In genomic region chr3:133138017-133138416, GRCh38 we compare ENCODE assay signal across 16 cellular contexts.
DNase-seq lines count a peak whose midpoint lies in the region; ATAC-seq, FAIRE-seq and TF ChIP-seq lines count a peak whose summit lies in the region.
"Had no signal": no experiment of that assay in that cellular context is flagged by ENCODE, and none has a peak within 500 bp of the region (broad histone marks: within the 10 kb centered on the region; RNA-seq: fewer than 3 reads in every experiment).

No MANE protein-coding gene starts in this region.

- H3K27ac ChIP-seq in osteoblast (ENCODE audit: low read depth, low read length): no peak overlapping the region
- H3K27ac ChIP-seq: KMS-11 had no signal

- H4K20me1 ChIP-seq in osteoblast (ENCODE audit: insufficient read depth, low read length): no peaks in the 10 kb centered on the region

- H3K4me3 ChIP-seq in osteoblast (ENCODE audit: insufficient read depth, low read length): no peak overlapping the region

- no peak for TF ChIP-seq POLR2A in GM12891 (IDR thresholded peaks at IDR 0.05; ENCODE audit: low read depth, low read length)

- H3K36me3 ChIP-seq in osteoblast (ENCODE audit: insufficient read depth, low read length): no peaks in the 10 kb centered on the region

- peak; percentile 87 for ATAC-seq in GM19351 (IDR thresholded peaks at IDR 0.05; ENCODE audit: unreplicated experiment)
- ATAC-seq in HG02678 (IDR thresholded peaks at IDR 0.05; ENCODE audit: unreplicated experiment): peak; percentile 85
- ATAC-seq in HG03432 (IDR thresholded peaks at IDR 0.05; ENCODE audit: unreplicated experiment): peak; percentile 91
- ATAC-seq: activated T-helper 17 cell treated with anti-CD3 and anti-CD28 coated beads, Interleukin-2, amount 50 U/mL, for 72 hours; naive thymus-derived CD4-positive, alpha-beta T cell; WTC11 had no signal

- no peaks in the 10 kb centered on the region for H3K27me3 ChIP-seq in osteoblast (ENCODE audit: insufficient read depth, low read length)

- no peak for TF ChIP-seq CTCF in osteoblast (IDR thresholded peaks at IDR 0.05; ENCODE audit: extremely low read depth, low read depth, low read length)

- no peak overlapping the region for H3K4me2 ChIP-seq in osteoblast (ENCODE audit: insufficient read depth, low read length)
- H3K4me2 ChIP-seq: KMS-11 had no signal

- H3K79me2 ChIP-seq in osteoblast (ENCODE audit: insufficient read depth, low read length): no peaks in the 10 kb centered on the region

- peaks cover 2% of the 10 kb centered on the region for H3K4me1 ChIP-seq in osteoblast (ENCODE audit: insufficient read depth, low read length)

- peak; percentile 2 for DNase-seq in GM12891 (ENCODE audit: insufficient read length, low spot score)
- DNase-seq in activated CD4-positive, alpha-beta T cell treated with anti-CD3 and anti-CD28 coated beads, Interleukin-2, amount 50 U/mL, for 4 hours: no peak
- DNase-seq in osteoblast (ENCODE audit: insufficient read length, low spot score, missing footprints): no peak
- no peak for DNase-seq in stimulated activated CD8-positive, alpha-beta memory T cell treated with anti-CD3 and anti-CD28 coated beads, Interleukin-4, amount 100 ng/mL, for 48 hours
- no peak for DNase-seq in HuH-7 (ENCODE audit: low spot score)
- DNase-seq: DND-41; naive thymus-derived CD4-positive, alpha-beta T cell; NCI-H226; SIG-M5 had no signal

- no peak overlapping the region for H2AFZ ChIP-seq in osteoblast (ENCODE audit: low read length)

- H3K9me3 ChIP-seq in osteoblast (ENCODE audit: low read depth, low read length): no peaks in the 10 kb centered on the region

- FAIRE-seq in GM12891 (lab: Jason Lieb, UNC): peak; percentile 82
- FAIRE-seq: H1 had no signal

TF ChIP-seq in GM12891, 5 proteins besides CTCF, POLR2A, EP300 and RAD21:
- TF ChIP-seq SPI1 (IDR thresholded peaks at IDR 0.05; ENCODE audit: low read depth, low read length): peak; percentile 99
- no peak for TF ChIP-seq POU2F2 (IDR thresholded peaks at IDR 0.05; ENCODE audit: low read depth, low read length)
